Comparison of ENCODE assay signal across 9 cellular contexts in genomic region chr1:2557146-2558029, GRCh38. TPM values are rescaled to one million over a fixed set of nuclear protein-coding genes. Genes with fewer than 3 reads are reported as not detected.
DNase-seq lines count a peak whose midpoint lies in the region; ATAC-seq and TF ChIP-seq lines count a peak whose summit lies in the region.
"Had no signal": no experiment of that assay in that cellular context is flagged by ENCODE, and none has a peak within 500 bp of the region (broad histone marks: within the 10 kb centered on the region; RNA-seq: fewer than 3 reads in every experiment).

No MANE protein-coding gene starts in this region.

- H3K4me3 ChIP-seq in AG09309 (ENCODE audit: control insufficient read depth, low read depth, low read length) (peak overlapping the region; percentile 76), BE2C (ENCODE audit: low read depth, low read length) (no peak overlapping the region)
- H3K4me3 ChIP-seq in naive thymus-derived CD4-positive, alpha-beta T cell (ENCODE audit: low read length): peak overlapping the region; percentile 83

- H3K4me1 Mint-ChIP-seq in HFFc6 (ENCODE audit: low read depth): peaks cover 12% of the 10 kb centered on the region
- H3K4me1 Mint-ChIP-seq in naive thymus-derived CD4-positive, alpha-beta T cell: peaks cover 15 to 44% (median 38%) of the 10 kb centered on the region in 7 donors

- ATAC-seq in naive thymus-derived CD4-positive, alpha-beta T cell: no peak
- no peak for ATAC-seq in HG03039 (IDR thresholded peaks at IDR 0.05; ENCODE audit: unreplicated experiment)

- TF ChIP-seq CTCF in AG09309 (IDR thresholded peaks at IDR 0.05; ENCODE audit: control insufficient read depth, insufficient read depth, low read depth, low read length, missing control alignments) (no peak), HFFc6 (IDR thresholded peaks at IDR 0.05) (peak; percentile 39; the same call in 1 of the 2 replicates), BE2C (IDR thresholded peaks at IDR 0.05; ENCODE audit: low read depth, low read length) (no peak)

- peaks cover 25 to 28% of the 10 kb centered on the region in 2 donors for H3K4me1 ChIP-seq in naive thymus-derived CD4-positive, alpha-beta T cell (ENCODE audit: control insufficient read depth in 2 of 2, insufficient read depth in 2 of 2, low read length in 2 of 2)
- peaks cover 3% of the 10 kb centered on the region; the same call in 1 of the 2 replicates for H3K4me1 ChIP-seq in BE2C

- H3K9me3 ChIP-seq in naive thymus-derived CD4-positive, alpha-beta T cell (ENCODE audit: control insufficient read depth in 2 of 3, low read length in 3 of 3): no peaks in the 10 kb centered on the region
- H3K9me3 ChIP-seq in BE2C: no peaks in the 10 kb centered on the region

- no peaks in the 10 kb centered on the region for H3K36me3 Mint-ChIP-seq in HFFc6 (ENCODE audit: low read depth)
- peaks cover 0 to 20% (median 0%) of the 10 kb centered on the region in 5 donors for H3K36me3 Mint-ChIP-seq in naive thymus-derived CD4-positive, alpha-beta T cell

- POLR2A ChIA-PET in naive thymus-derived CD4-positive, alpha-beta T cell (lab: Charles Lee): interaction anchor here (1.5 to 9.5 kb wide), 6 partner anchors 9 to 142 kb away, joined by 4 to 253 read pairs (median 12); partner anchors contain the start of genes PANK4 and PRXL2B

- H3K27ac Mint-ChIP-seq in HFFc6: no peak overlapping the region; the same call in 1 of the 2 replicates
- H3K27ac Mint-ChIP-seq in naive thymus-derived CD4-positive, alpha-beta T cell: peak overlapping the region; percentile 89 to 99 (median 99)

- H3K36me3 ChIP-seq in naive thymus-derived CD4-positive, alpha-beta T cell (ENCODE audit: control insufficient read depth in 2 of 3, insufficient read depth in 3 of 3, low read length in 3 of 3): peaks cover 0 to 56% (median 0%) of the 10 kb centered on the region in 3 experiments
- H3K36me3 ChIP-seq in BE2C: no peaks in the 10 kb centered on the region

- peak overlapping the region; percentile 89 for H3K27ac ChIP-seq in cingulate gyrus (ENCODE audit: low read depth, low read length)
- peak overlapping the region; percentile 93 for H3K27ac ChIP-seq in naive thymus-derived CD4-positive, alpha-beta T cell (ENCODE audit: low read depth, low read length)

- peak overlapping the region; percentile 90 for H3K4me3 Mint-ChIP-seq in HFFc6
- H3K4me3 Mint-ChIP-seq in naive thymus-derived CD4-positive, alpha-beta T cell: peak overlapping the region; percentile 89 to 100 (median 99)

- DNase-seq in AG09309 (ENCODE audit: low read depth): no peak
- DNase-seq in HFFc6: no peak
- no peak for DNase-seq in naive thymus-derived CD4-positive, alpha-beta T cell
- DNase-seq in NCI-H526 (lab: John Stamatoyannopoulos, UW): no peak
- DNase-seq in BE2C: no peak
- no peak for DNase-seq in LoVo (ENCODE audit: low spot score)
- DNase-seq: islet precursor cell had no signal

- H3K9me3 Mint-ChIP-seq in HFFc6: no peaks in the 10 kb centered on the region
- peaks cover 0 to 1% (median 0%) of the 10 kb centered on the region in 11 donors for H3K9me3 Mint-ChIP-seq in naive thymus-derived CD4-positive, alpha-beta T cell

- H3K27me3 Mint-ChIP-seq in HFFc6 (ENCODE audit: insufficient read depth): peaks cover 1% of the 10 kb centered on the region
- H3K27me3 Mint-ChIP-seq in naive thymus-derived CD4-positive, alpha-beta T cell: no peaks in the 10 kb centered on the region

- no peaks in the 10 kb centered on the region for H3K27me3 ChIP-seq in naive thymus-derived CD4-positive, alpha-beta T cell (ENCODE audit: control insufficient read depth in 2 of 2, insufficient read depth in 2 of 2, low read length in 2 of 2)
- H3K27me3 ChIP-seq in BE2C: no peaks in the 10 kb centered on the region

- CTCF ChIA-PET in naive thymus-derived CD4-positive, alpha-beta T cell (lab: Charles Lee): interaction anchor here (2.9 kb wide), 1 partner anchor 20 kb away, joined by 13 read pairs; no protein-coding TSS in a partner anchor

- intact Hi-C loops in naive thymus-derived CD4-positive, alpha-beta T cell (cut with micrococcal nuclease): no loop called here

RNA-seq across cellular contexts. Expression of gene TNFRSF14, which starts 1.2 kb away (rescaled TPM):
- 10 to 100 TPM in 4 of 6 experiments, 1 to 10 TPM in 2; 7.4 to 14.2 (median 11.5) TPM for total RNA-seq in HFFc6 (2021; fragmentation: NEBNext Ultra II Directional; extraction: Animal tissue kit (Norgen Biotek cat#: 25700))
- 100 to 1,000 TPM; 182 to 253 (median 204) TPM for total RNA-seq in naive thymus-derived CD4-positive, alpha-beta T cell
- polyA plus RNA-seq in naive thymus-derived CD4-positive, alpha-beta T cell: 10 to 100 TPM; 52.5 to 65.1 TPM
- polyA plus RNA-seq in BE2C (2012; ENCODE audit: insufficient read depth, insufficient read length, low read depth): 29.5 TPM

RNA-seq across cellular contexts. Expression of gene HES5, which starts 27.3 kb away (rescaled TPM):
- total RNA-seq in HFFc6 (2021; fragmentation: NEBNext Ultra II Directional; extraction: Animal tissue kit (Norgen Biotek cat#: 25700)): under 1 TPM in 5 of 6 experiments, not detected in 1; 0.28 to 0.57 (median 0.36) TPM
- not detected for total RNA-seq in naive thymus-derived CD4-positive, alpha-beta T cell
- polyA plus RNA-seq in naive thymus-derived CD4-positive, alpha-beta T cell: not detected
- polyA plus RNA-seq in BE2C (2012; ENCODE audit: insufficient read depth, insufficient read length, low read depth): not detected

RNA-seq across cellular contexts. Expression of gene PRXL2B, which starts 29.2 kb away (rescaled TPM):
- total RNA-seq in HFFc6 (2021; fragmentation: NEBNext Ultra II Directional; extraction: Animal tissue kit (Norgen Biotek cat#: 25700)): 10 to 100 TPM; 27.1 to 38.9 (median 34.7) TPM
- 10 to 100 TPM; 12.3 to 37.0 (median 26.7) TPM for total RNA-seq in naive thymus-derived CD4-positive, alpha-beta T cell
- polyA plus RNA-seq in naive thymus-derived CD4-positive, alpha-beta T cell: 10 to 100 TPM; 15.7 to 26.5 TPM
- 128 TPM for polyA plus RNA-seq in BE2C (2012; ENCODE audit: insufficient read depth, insufficient read length, low read depth)

RNA-seq across cellular contexts. Expression of gene PANK4, which starts 31.0 kb away (rescaled TPM):
- total RNA-seq in HFFc6 (2021; fragmentation: NEBNext Ultra II Directional; extraction: Animal tissue kit (Norgen Biotek cat#: 25700)): 10 to 100 TPM; 20.6 to 26.4 (median 24.0) TPM
- total RNA-seq in naive thymus-derived CD4-positive, alpha-beta T cell: 10 to 100 TPM; 55.8 to 91.2 (median 72.6) TPM
- 10 to 100 TPM; 12.7 to 29.9 TPM for polyA plus RNA-seq in naive thymus-derived CD4-positive, alpha-beta T cell
- 39.2 TPM for polyA plus RNA-seq in BE2C (2012; ENCODE audit: insufficient read depth, insufficient read length, low read depth)

Comparison
In these comparisons a context has a peak if more than half of its experiments do, and no peak if none do; other contexts are left out.
1. RNA of gene TNFRSF14, which starts 1.2 kb away (total RNA-seq): 182 to 253 TPM in naive thymus-derived CD4-positive, alpha-beta T cell; 7.4 to 14.2 TPM in HFFc6; every median in the first group is over 10 times any median in the second.